ENCODE assay signal across 1 cellular context in the genomic region with DNA sequence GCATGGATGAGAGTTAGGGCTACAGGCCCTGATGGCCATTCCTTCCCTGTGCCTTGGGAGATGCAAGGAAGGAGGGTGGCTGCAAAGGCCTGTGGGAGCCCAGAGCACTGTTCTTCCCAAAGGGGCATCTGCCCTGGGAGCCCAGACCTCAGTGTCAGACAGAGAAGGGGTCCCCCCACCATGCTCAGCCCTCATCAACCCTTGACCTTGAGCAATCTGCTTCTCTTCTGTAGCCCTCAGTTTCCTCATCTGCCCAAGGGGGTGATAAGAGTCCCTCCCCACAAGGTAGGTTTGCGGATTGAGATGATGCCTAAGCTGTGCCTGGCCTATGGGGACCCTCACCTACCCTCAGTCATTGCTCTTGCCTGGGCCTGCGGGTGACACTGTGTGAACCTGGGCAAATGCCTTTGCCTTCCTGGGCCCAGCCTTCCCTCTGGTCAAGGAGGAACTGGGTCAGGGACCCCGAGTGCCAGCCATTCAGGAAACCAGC.
TF ChIP-seq lines count a peak whose summit lies in the region.

No MANE protein-coding gene starts in this region.

TF ChIP-seq in GM23338, 12 proteins besides CTCF, POLR2A, EP300 and RAD21 (continued from another document):
- TF ChIP-seq ETS1 (IDR thresholded peaks at IDR 0.05) (no peak), STAT1 (IDR thresholded peaks at IDR 0.05; ENCODE audit: unreplicated experiment) (no peak), ZNF331 (CRISPR knock-in tag; IDR thresholded peaks at IDR 0.05; ENCODE audit: low read depth) (no peak), NANOG (IDR thresholded peaks at IDR 0.05; ENCODE audit: borderline replicate concordance) (no peak), EZH2 (IDR thresholded peaks at IDR 0.05; ENCODE audit: low read depth, unreplicated experiment) (no peak)
